ENCODE assay signal across 25 cellular contexts in the genomic region with DNA sequence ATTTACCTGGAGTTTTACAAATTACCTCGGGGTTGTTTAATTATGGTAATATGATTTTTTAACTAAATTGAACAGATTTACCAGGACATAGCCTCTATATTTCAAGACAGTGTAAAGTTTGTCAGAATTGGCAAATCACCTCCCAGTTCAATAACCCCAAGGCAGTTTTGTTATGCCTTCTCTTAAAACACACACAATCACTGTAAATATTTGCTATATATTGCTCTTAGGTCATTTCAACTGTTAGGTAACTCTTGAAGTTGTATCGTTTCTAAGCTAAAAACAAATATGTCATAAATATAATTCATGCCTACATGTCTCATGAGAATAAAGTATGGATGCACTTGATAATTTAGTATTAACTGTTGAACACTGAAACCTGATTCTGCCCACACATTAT. TPM values are rescaled to one million over a fixed set of nuclear protein-coding genes. Genes with fewer than 3 reads are reported as not detected.
DNase-seq lines count a peak whose midpoint lies in the region; ATAC-seq and TF ChIP-seq lines count a peak whose summit lies in the region.
"Had no signal": no experiment of that assay in that cellular context is flagged by ENCODE, and none has a peak within 500 bp of the region (broad histone marks: within the 10 kb centered on the region; RNA-seq: fewer than 3 reads in every experiment).

No MANE protein-coding gene starts in this region.

- DNase-seq in GM23338 (ENCODE audit: low spot score): no peak
- DNase-seq in hepatocyte (ENCODE audit: low spot score): no peak
- no peak for DNase-seq in osteocyte (ENCODE audit: extremely low spot score, unreplicated experiment)
- no peak for DNase-seq in SIG-M5 treated with dmso at 0.1 percent for 504 hours (lab: John Stamatoyannopoulos, UW; ENCODE audit: unreplicated experiment)
- no peak for DNase-seq in NCI-H2227 (lab: John Stamatoyannopoulos, UW; ENCODE audit: unreplicated experiment)
- DNase-seq: Caco-2; CD8-positive, alpha-beta T cell; DMS79 treated with DMSO at 0.1 percent for 48 hours; GF-D8; NCI-H1092; NCI-H1417 treated with DMSO at 0.1 percent for 48 hours; NCI-H1694 treated with DMSO at 0.1 percent for 48 hours; NCI-H2081; NCI-H226; NCI-H510A; NCI-H748 treated with DMSO at 0.1 percent for 48 hours; NK-92 treated with Interleukin-12 subunit alpha and Interleukin-12 subunit beta, amount 100 ng/mL, for 24 hours; PC-9; SHP77 treated with DMSO at 0.1 percent for 48 hours had no signal

- H3K27ac Mint-ChIP-seq in GM23338: 0 out of 2 replicates have a peak overlapping the region, but pooled peaks have one; percentile 36
- peak overlapping the region; percentile 57 for H3K27ac Mint-ChIP-seq in osteocyte (ENCODE audit: unreplicated experiment)
- H3K27ac Mint-ChIP-seq: B cell; CD8-positive, alpha-beta T cell had no signal

- H3K4me1 Mint-ChIP-seq in GM23338 (peaks cover 40% of the 10 kb centered on the region), osteocyte (ENCODE audit: unreplicated experiment) (peaks cover 70% of the 10 kb centered on the region)
- H3K4me1 Mint-ChIP-seq: B cell had no signal

- H2AFZ ChIP-seq in GM23338 (no peak overlapping the region), hepatocyte (no peak overlapping the region)
- H2AFZ ChIP-seq: PC-9 had no signal

- TF ChIP-seq CTCF in 22Rv1 (IDR thresholded peaks at IDR 0.05) (no peak), GM23338 (conservative IDR thresholded peaks at IDR 0.05; ENCODE audit: low read depth in 2 of 2) (no peak), hepatocyte (IDR thresholded peaks at IDR 0.05; ENCODE audit: poor library complexity) (no peak), osteocyte (IDR thresholded peaks at IDR 0.05) (no peak)

- H3K4me1 ChIP-seq in GM23338 (ENCODE audit: insufficient read depth): peaks cover 27% of the 10 kb centered on the region
- H3K4me1 ChIP-seq in hepatocyte (ENCODE audit: insufficient read depth): peaks cover 37% of the 10 kb centered on the region

- H3K79me2 ChIP-seq in GM23338 (replicated peaks; ENCODE audit: insufficient read depth) (peaks cover 54% of the 10 kb centered on the region), hepatocyte (peaks cover 84% of the 10 kb centered on the region)

- H3K36me3 Mint-ChIP-seq in GM23338 (ENCODE audit: low read depth) (peaks cover 2% of the 10 kb centered on the region), osteocyte (ENCODE audit: unreplicated experiment) (peaks cover 19% of the 10 kb centered on the region)

- no peaks in the 10 kb centered on the region for H3K9me3 ChIP-seq in hepatocyte (ENCODE audit: low read depth)
- H3K9me3 ChIP-seq: Caco-2 had no signal

- WGBS in hepatocyte (ENCODE audit: low lambda C conversion rate, missing lambda C conversion rate): 81% methylated on average over 2 of the region's 2 CpGs

- H3K4me3 Mint-ChIP-seq in GM23338: no peak overlapping the region
- H3K4me3 Mint-ChIP-seq in osteocyte (ENCODE audit: unreplicated experiment): no peak overlapping the region
- H3K4me3 Mint-ChIP-seq: B cell; CD8-positive, alpha-beta T cell had no signal

- no peaks in the 10 kb centered on the region for H3K27me3 ChIP-seq in GM23338 (ENCODE audit: insufficient read depth)
- no peaks in the 10 kb centered on the region for H3K27me3 ChIP-seq in hepatocyte

- H3K4me3 ChIP-seq in GM23338: no peak overlapping the region
- H3K4me3 ChIP-seq in hepatocyte: no peak overlapping the region
- H3K4me3 ChIP-seq: PC-9, SK-N-MC had no signal

- H3K4me2 ChIP-seq in GM23338 (peak overlapping the region; percentile 40), hepatocyte (peak overlapping the region; percentile 18)
- H3K4me2 ChIP-seq: PC-9 had no signal

- ATAC-seq in GM23338: no peak
- ATAC-seq in GM21723 (IDR thresholded peaks at IDR 0.05; ENCODE audit: unreplicated experiment): no peak
- ATAC-seq: CD8-positive, alpha-beta T cell had no signal

- peaks cover 4% of the 10 kb centered on the region for H3K27me3 Mint-ChIP-seq in GM23338 (ENCODE audit: insufficient read depth, low read depth, poor library complexity)
- H3K27me3 Mint-ChIP-seq in osteocyte (ENCODE audit: unreplicated experiment): no peaks in the 10 kb centered on the region
- H3K27me3 Mint-ChIP-seq: B cell had no signal

- H3K27ac ChIP-seq in 22Rv1: peak overlapping the region; percentile 21; the same call in 1 of the 2 replicates
- H3K27ac ChIP-seq in GM23338 (ENCODE audit: low read depth): peak overlapping the region; percentile 8; the same call in 1 of the 2 replicates
- no peak overlapping the region for H3K27ac ChIP-seq in hepatocyte
- H3K27ac ChIP-seq: C4-2B, HL-60, PC-9 had no signal

- H3K36me3 ChIP-seq in GM23338 (ENCODE audit: insufficient read depth) (peaks cover under 1% of the 10 kb centered on the region; the same call in 1 of the 2 replicates), hepatocyte (replicated peaks; ENCODE audit: insufficient read depth, low read depth) (no peaks in the 10 kb centered on the region)

- H3K9me2 ChIP-seq in GM23338 (ENCODE audit: insufficient read depth) (no peaks in the 10 kb centered on the region), hepatocyte (replicated peaks; ENCODE audit: insufficient read depth) (no peaks in the 10 kb centered on the region)

- H4K20me1 ChIP-seq in GM23338 (replicated peaks; ENCODE audit: insufficient read depth) (no peaks in the 10 kb centered on the region), hepatocyte (ENCODE audit: insufficient read depth, poor library complexity, severe bottlenecking) (no peaks in the 10 kb centered on the region)

- no peaks in the 10 kb centered on the region for H3F3A ChIP-seq in GM23338 (replicated peaks; ENCODE audit: low read depth)

- H3K9me3 Mint-ChIP-seq in GM23338 (peaks cover 2% of the 10 kb centered on the region), osteocyte (ENCODE audit: unreplicated experiment) (peaks cover 2% of the 10 kb centered on the region)
- H3K9me3 Mint-ChIP-seq: CD8-positive, alpha-beta T cell had no signal

TF ChIP-seq in GM23338, 12 proteins besides CTCF, POLR2A, EP300 and RAD21:
- TF ChIP-seq, protein P1, sequence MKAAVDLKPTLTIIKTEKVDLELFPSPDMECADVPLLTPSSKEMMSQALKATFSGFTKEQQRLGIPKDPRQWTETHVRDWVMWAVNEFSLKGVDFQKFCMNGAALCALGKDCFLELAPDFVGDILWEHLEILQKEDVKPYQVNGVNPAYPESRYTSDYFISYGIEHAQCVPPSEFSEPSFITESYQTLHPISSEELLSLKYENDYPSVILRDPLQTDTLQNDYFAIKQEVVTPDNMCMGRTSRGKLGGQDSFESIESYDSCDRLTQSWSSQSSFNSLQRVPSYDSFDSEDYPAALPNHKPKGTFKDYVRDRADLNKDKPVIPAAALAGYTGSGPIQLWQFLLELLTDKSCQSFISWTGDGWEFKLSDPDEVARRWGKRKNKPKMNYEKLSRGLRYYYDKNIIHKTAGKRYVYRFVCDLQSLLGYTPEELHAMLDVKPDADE (IDR thresholded peaks at IDR 0.05): no peak
- no peak for TF ChIP-seq POLR2AphosphoS5 (IDR thresholded peaks at IDR 0.05; ENCODE audit: low read depth)
- TF ChIP-seq, protein P2, sequence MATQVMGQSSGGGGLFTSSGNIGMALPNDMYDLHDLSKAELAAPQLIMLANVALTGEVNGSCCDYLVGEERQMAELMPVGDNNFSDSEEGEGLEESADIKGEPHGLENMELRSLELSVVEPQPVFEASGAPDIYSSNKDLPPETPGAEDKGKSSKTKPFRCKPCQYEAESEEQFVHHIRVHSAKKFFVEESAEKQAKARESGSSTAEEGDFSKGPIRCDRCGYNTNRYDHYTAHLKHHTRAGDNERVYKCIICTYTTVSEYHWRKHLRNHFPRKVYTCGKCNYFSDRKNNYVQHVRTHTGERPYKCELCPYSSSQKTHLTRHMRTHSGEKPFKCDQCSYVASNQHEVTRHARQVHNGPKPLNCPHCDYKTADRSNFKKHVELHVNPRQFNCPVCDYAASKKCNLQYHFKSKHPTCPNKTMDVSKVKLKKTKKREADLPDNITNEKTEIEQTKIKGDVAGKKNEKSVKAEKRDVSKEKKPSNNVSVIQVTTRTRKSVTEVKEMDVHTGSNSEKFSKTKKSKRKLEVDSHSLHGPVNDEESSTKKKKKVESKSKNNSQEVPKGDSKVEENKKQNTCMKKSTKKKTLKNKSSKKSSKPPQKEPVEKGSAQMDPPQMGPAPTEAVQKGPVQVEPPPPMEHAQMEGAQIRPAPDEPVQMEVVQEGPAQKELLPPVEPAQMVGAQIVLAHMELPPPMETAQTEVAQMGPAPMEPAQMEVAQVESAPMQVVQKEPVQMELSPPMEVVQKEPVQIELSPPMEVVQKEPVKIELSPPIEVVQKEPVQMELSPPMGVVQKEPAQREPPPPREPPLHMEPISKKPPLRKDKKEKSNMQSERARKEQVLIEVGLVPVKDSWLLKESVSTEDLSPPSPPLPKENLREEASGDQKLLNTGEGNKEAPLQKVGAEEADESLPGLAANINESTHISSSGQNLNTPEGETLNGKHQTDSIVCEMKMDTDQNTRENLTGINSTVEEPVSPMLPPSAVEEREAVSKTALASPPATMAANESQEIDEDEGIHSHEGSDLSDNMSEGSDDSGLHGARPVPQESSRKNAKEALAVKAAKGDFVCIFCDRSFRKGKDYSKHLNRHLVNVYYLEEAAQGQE (IDR thresholded peaks at IDR 0.05; ENCODE audit: unreplicated experiment): no peak
TF ChIP-seq in GM23338: peak in this region for 0.

RNA-seq across cellular contexts. Expression of a gene that starts 24.1 kb away (rescaled TPM):
- 53.0 and 79.2 TPM in 2 replicates for total RNA-seq in GM23338 (2014; rRNA removed; shearing (Covaris generic))
- polyA plus RNA-seq in GM23338 (2016; fragmentation: Nextera tagmentation; extraction: Ambion mirVana): 45.2 and 49.1 TPM in 2 replicates
- total RNA-seq in hepatocyte: 121 and 122 TPM in 2 replicates
- polyA plus RNA-seq in hepatocyte: 88.7 and 97.1 TPM in 2 replicates
- total RNA-seq in osteocyte: 301 and 324 TPM in 2 replicates
